ENCODE assay signal across 15 cellular contexts in genomic region chr3:31043184-31043819, GRCh38.
DNase-seq lines count a peak whose midpoint lies in the region; ATAC-seq and TF ChIP-seq lines count a peak whose summit lies in the region.
"Had no signal": no experiment of that assay in that cellular context is flagged by ENCODE, and none has a peak within 500 bp of the region (broad histone marks: within the 10 kb centered on the region; RNA-seq: fewer than 3 reads in every experiment).

No MANE protein-coding gene starts in this region.

- no peak for TF ChIP-seq RAD21 in HCT116 (IDR thresholded peaks at IDR 0.05; ENCODE audit: low read depth)

- no peak for TF ChIP-seq POLR2A in HCT116 (IDR thresholded peaks at IDR 0.05; ENCODE audit: borderline replicate concordance, extremely low read depth, insufficient read depth, insufficient read length)

- H3K4me1 ChIP-seq in HCT116 (ENCODE audit: control insufficient read depth in 1 of 2, insufficient read depth in 2 of 2, low read length in 2 of 2) = peaks cover 6 to 26% of the 10 kb centered on the region in 2 experiments; a peak in 3 of 4 replicates

- RAD21 ChIA-PET in HCT116 (lab: Charles Lee; ENCODE audit: low non-redundant PET in 1 of 2, low total read pairs in 2 of 2, uncharacterized antibody in 2 of 2, unreplicated experiment in 2 of 2) = no interaction called here

- POLR2A ChIA-PET in HCT116 (lab: Charles Lee) = no interaction called here

- no peaks in the 10 kb centered on the region for H3K36me3 ChIP-seq in HCT116 (ENCODE audit: control insufficient read depth in 1 of 2, insufficient read depth in 2 of 2, low read length in 2 of 2)

- ATAC-seq in HCT116 = no peak
- no peak for ATAC-seq in GM19467 (IDR thresholded peaks at IDR 0.05; ENCODE audit: unreplicated experiment)
- ATAC-seq in HG03095 (IDR thresholded peaks at IDR 0.05; ENCODE audit: unreplicated experiment) = no peak
- ATAC-seq: HepG2 had no signal

- H3K27ac ChIP-seq in HCT116 (ENCODE audit: low read depth, low read length) = no peak overlapping the region
- H3K27ac ChIP-seq: SK-N-MC, VCaP had no signal

- no TSS peak for BruUV-seq in HCT116 (replicated peaks; lab: Mats Ljungman, UMichigan)

- H3K79me2 ChIP-seq in HCT116 (ENCODE audit: insufficient read depth, low read length) = no peaks in the 10 kb centered on the region

- H4K20me1 ChIP-seq in HCT116 (ENCODE audit: insufficient read depth) = no peaks in the 10 kb centered on the region

- CTCF ChIA-PET in HCT116 (lab: Charles Lee) = no interaction called here

- H3K4me2 ChIP-seq in HCT116 (ENCODE audit: low read length) = no peak overlapping the region

- no peak overlapping the region for H3K9ac ChIP-seq in HCT116 (ENCODE audit: low read length)

- no peaks in the 10 kb centered on the region for H3K27me3 ChIP-seq in HCT116 (ENCODE audit: insufficient read depth, low read length)

- no peaks in the 10 kb centered on the region; a peak in 1 of 4 replicates for H3K9me3 ChIP-seq in HCT116 (ENCODE audit: control insufficient read depth in 1 of 2, insufficient read depth in 1 of 2, low read depth in 1 of 2, low read length in 2 of 2)

- no peak for TF ChIP-seq CTCF in AG10803 (conservative IDR thresholded peaks at IDR 0.05; ENCODE audit: low read length)
- TF ChIP-seq CTCF in HCT116 (IDR thresholded peaks at IDR 0.05 in 2 of 3, conservative IDR thresholded peaks at IDR 0.05 in 1 of 3; ENCODE audit: borderline replicate concordance in 1 of 3, insufficient read depth in 1 of 3, low read depth in 2 of 3, low read length in 2 of 3) = no peak

- DNase-seq in AG10803 (ENCODE audit: low read depth) = peak; percentile 56
- no peak for DNase-seq in HCT116 (ENCODE audit: low read depth, low spot score)
- peak; percentile 37 for DNase-seq in SKM-1 (lab: John Stamatoyannopoulos, UW; ENCODE audit: unreplicated experiment)
- peak; percentile 40 for DNase-seq in iris pigment epithelial cell (ENCODE audit: low read depth)
- no peak for DNase-seq in GOT3 (lab: John Stamatoyannopoulos, UW)
- no peak for DNase-seq in cerebellar nuclear complex (lab: John Stamatoyannopoulos, UW)
- DNase-seq: CD4-positive, alpha-beta T cell; NCI-H146; NCI-H526; retina had no signal

- H3K4me3 ChIP-seq in AG10803 (ENCODE audit: low read length) (no peak overlapping the region), HCT116 (replicated peaks in 1 of 2; ENCODE audit: low read depth in 1 of 2, low read length in 2 of 2) (no peak overlapping the region)
- H3K4me3 ChIP-seq: SK-N-MC had no signal

- H3K9me2 ChIP-seq in HCT116 (ENCODE audit: insufficient read depth) = no peaks in the 10 kb centered on the region

- H2AFZ ChIP-seq in HCT116 (ENCODE audit: low read depth, low read length, poor library complexity, severe bottlenecking) = peak overlapping the region; percentile 37

- intact Hi-C loops in HCT116 (cut with micrococcal nuclease) = no loop called here

TF ChIP-seq in HCT116, 20 proteins besides CTCF, POLR2A, EP300 and RAD21:
- TF ChIP-seq CEBPB (IDR thresholded peaks at IDR 0.05; ENCODE audit: low read depth) = peak; percentile 51; the same call in 1 of the 2 replicates
- TF ChIP-seq, protein P1, sequence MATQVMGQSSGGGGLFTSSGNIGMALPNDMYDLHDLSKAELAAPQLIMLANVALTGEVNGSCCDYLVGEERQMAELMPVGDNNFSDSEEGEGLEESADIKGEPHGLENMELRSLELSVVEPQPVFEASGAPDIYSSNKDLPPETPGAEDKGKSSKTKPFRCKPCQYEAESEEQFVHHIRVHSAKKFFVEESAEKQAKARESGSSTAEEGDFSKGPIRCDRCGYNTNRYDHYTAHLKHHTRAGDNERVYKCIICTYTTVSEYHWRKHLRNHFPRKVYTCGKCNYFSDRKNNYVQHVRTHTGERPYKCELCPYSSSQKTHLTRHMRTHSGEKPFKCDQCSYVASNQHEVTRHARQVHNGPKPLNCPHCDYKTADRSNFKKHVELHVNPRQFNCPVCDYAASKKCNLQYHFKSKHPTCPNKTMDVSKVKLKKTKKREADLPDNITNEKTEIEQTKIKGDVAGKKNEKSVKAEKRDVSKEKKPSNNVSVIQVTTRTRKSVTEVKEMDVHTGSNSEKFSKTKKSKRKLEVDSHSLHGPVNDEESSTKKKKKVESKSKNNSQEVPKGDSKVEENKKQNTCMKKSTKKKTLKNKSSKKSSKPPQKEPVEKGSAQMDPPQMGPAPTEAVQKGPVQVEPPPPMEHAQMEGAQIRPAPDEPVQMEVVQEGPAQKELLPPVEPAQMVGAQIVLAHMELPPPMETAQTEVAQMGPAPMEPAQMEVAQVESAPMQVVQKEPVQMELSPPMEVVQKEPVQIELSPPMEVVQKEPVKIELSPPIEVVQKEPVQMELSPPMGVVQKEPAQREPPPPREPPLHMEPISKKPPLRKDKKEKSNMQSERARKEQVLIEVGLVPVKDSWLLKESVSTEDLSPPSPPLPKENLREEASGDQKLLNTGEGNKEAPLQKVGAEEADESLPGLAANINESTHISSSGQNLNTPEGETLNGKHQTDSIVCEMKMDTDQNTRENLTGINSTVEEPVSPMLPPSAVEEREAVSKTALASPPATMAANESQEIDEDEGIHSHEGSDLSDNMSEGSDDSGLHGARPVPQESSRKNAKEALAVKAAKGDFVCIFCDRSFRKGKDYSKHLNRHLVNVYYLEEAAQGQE (IDR thresholded peaks at IDR 0.05; ENCODE audit: low read depth) = no peak
- no peak for TF ChIP-seq ZNF274 (IDR thresholded peaks at IDR 0.05; ENCODE audit: low read depth, low read length)
TF ChIP-seq in HCT116: peak in this region for 1.

Comparison
In these comparisons a context has a peak if more than half of its experiments do, and no peak if none do; other contexts are left out.
1. DNase-seq: peak in AG10803 (single experiment), SKM-1 (single experiment) and iris pigment epithelial cell (single experiment); none in HCT116 (single experiment), GOT3 (single experiment) and cerebellar nuclear complex (0 of 2).